In genomic region chr6:138387577-138388368, GRCh38 we compare ENCODE assay signal across 21 cellular contexts. TPM values are rescaled to one million over a fixed set of nuclear protein-coding genes. Genes with fewer than 3 reads are reported as not detected.
DNase-seq lines count a peak whose midpoint lies in the region; ATAC-seq and TF ChIP-seq lines count a peak whose summit lies in the region.
"Had no signal": no experiment of that assay in that cellular context is flagged by ENCODE, and none has a peak within 500 bp of the region (broad histone marks: within the 10 kb centered on the region; RNA-seq: fewer than 3 reads in every experiment).

No MANE protein-coding gene starts in this region.

- H3K4me3 ChIP-seq in BE2C (ENCODE audit: low read depth, low read length): no peak overlapping the region
- H3K4me3 ChIP-seq in SK-N-SH (ENCODE audit: low read depth in 2 of 2, low read length in 1 of 2): no peak overlapping the region
- H3K4me3 ChIP-seq: colonic mucosa, suprapubic skin had no signal

- H3K4me2 ChIP-seq in SK-N-SH: no peak overlapping the region
- H3K4me2 ChIP-seq: KMS-11 had no signal

- 67% methylated on average over 8 of the region's 8 CpGs for WGBS in SK-N-SH (ENCODE audit: low lambda C conversion rate)

- TF ChIP-seq EP300 in SK-N-SH (IDR thresholded peaks at IDR 0.05; ENCODE audit: borderline replicate concordance in 1 of 2, low read depth in 1 of 2, low read length in 1 of 2): no peak

- CTCF ChIA-PET in SK-N-SH (lab: Yijun Ruan, JAX): interaction anchor here (0.7 to 1.8 kb wide), 2 partner anchors 16 to 275 kb away, joined by 3 to 5 read pairs; partner anchors contain the start of gene HEBP2

- TF ChIP-seq RAD21 in SK-N-SH (IDR thresholded peaks at IDR 0.05; ENCODE audit: low read length): no peak

- POLR2A ChIA-PET in SK-N-SH (lab: Yijun Ruan, JAX): no interaction called here

- H3K27ac ChIP-seq in SK-N-SH (ENCODE audit: low read depth in 2 of 2, low read length in 1 of 2): no peak overlapping the region
- H3K27ac ChIP-seq: brain microvascular endothelial cell, colonic mucosa, KMS-11, suprapubic skin had no signal

- ATAC-seq in left lobe of liver: peak; percentile 91
- ATAC-seq in GM18502 (IDR thresholded peaks at IDR 0.05; ENCODE audit: poor library complexity, unreplicated experiment): no peak

- H3K4me1 ChIP-seq in BE2C: no peaks in the 10 kb centered on the region
- H3K4me1 ChIP-seq in SK-N-SH (ENCODE audit: control insufficient read depth in 1 of 2, insufficient read depth in 2 of 2, low read depth in 1 of 2, low read length in 1 of 2): no peaks in the 10 kb centered on the region
- H3K4me1 ChIP-seq: colonic mucosa, suprapubic skin had no signal

- TF ChIP-seq CTCF in BE2C (IDR thresholded peaks at IDR 0.05; ENCODE audit: low read depth, low read length): no peak
- TF ChIP-seq CTCF in SK-N-SH (IDR thresholded peaks at IDR 0.05): no peak

- no peaks in the 10 kb centered on the region for H4K20me1 ChIP-seq in SK-N-SH (ENCODE audit: insufficient read depth)

- no peak overlapping the region for H2AFZ ChIP-seq in SK-N-SH (ENCODE audit: low read depth)

- H3K9me2 ChIP-seq in SK-N-SH: no peaks in the 10 kb centered on the region

- H3K79me2 ChIP-seq in SK-N-SH (ENCODE audit: insufficient read depth): no peaks in the 10 kb centered on the region

- H3F3A ChIP-seq in SK-N-SH (replicated peaks; ENCODE audit: insufficient read depth): no peaks in the 10 kb centered on the region

- no peaks in the 10 kb centered on the region for H3K27me3 ChIP-seq in BE2C
- H3K27me3 ChIP-seq in SK-N-SH (ENCODE audit: insufficient read depth): no peaks in the 10 kb centered on the region; the same call in 1 of the 2 replicates
- H3K27me3 ChIP-seq: brain microvascular endothelial cell, colonic mucosa, suprapubic skin had no signal

- H3K9ac ChIP-seq in SK-N-SH: no peak overlapping the region
- H3K9ac ChIP-seq: KMS-11 had no signal

- no peaks in the 10 kb centered on the region for H3K9me3 ChIP-seq in BE2C
- H3K9me3 ChIP-seq in SK-N-SH: no peaks in the 10 kb centered on the region
- H3K9me3 ChIP-seq: colonic mucosa, suprapubic skin had no signal

- no peaks in the 10 kb centered on the region for H3K36me3 ChIP-seq in BE2C
- no peaks in the 10 kb centered on the region for H3K36me3 ChIP-seq in SK-N-SH (replicated peaks in 1 of 2; ENCODE audit: control insufficient read depth in 1 of 2, insufficient read depth in 2 of 2, low read length in 1 of 2)
- H3K36me3 ChIP-seq: brain microvascular endothelial cell, colonic mucosa, suprapubic skin had no signal

- DNase-seq in DMS153 treated with DMSO at 0.1 percent for 48 hours (lab: John Stamatoyannopoulos, UW; ENCODE audit: unreplicated experiment) (peak; percentile 62), NCI-H1105 treated with DMSO at 0.1 percent for 48 hours (lab: John Stamatoyannopoulos, UW) (peak; percentile 67), NCI-H748 treated with DMSO at 0.1 percent for 48 hours (lab: John Stamatoyannopoulos, UW) (peak; percentile 84), left lobe of liver (ENCODE audit: low spot score) (no peak), RPMI8226 (no peak), BE2C (no peak), SK-N-SH (no peak)
- DNase-seq: activated CD4-positive, alpha-beta memory T cell treated with anti-CD3 and anti-CD28 coated beads, Interleukin-2, amount 10 ng/mL, durations not matched to agents 7 days and 5 days; activated naive CD8-positive, alpha-beta T cell treated with anti-CD3 and anti-CD28 coated beads for 36 hours; brain microvascular endothelial cell; colonic mucosa; H9; midbrain; NCI-H1694; stimulated activated CD4-positive, alpha-beta T cell treated with anti-CD3 and anti-CD28 coated beads, Interleukin-12 subunit alpha, Interleukin-12 subunit beta, amount 100 ng/mL, for 4 hours; T-helper 1 cell had no signal

TF ChIP-seq in SK-N-SH, 30 proteins besides CTCF, POLR2A, EP300 and RAD21:
- TF ChIP-seq JUND (IDR thresholded peaks at IDR 0.05): no peak
- no peak for TF ChIP-seq TEAD4 (IDR thresholded peaks at IDR 0.05; ENCODE audit: borderline replicate concordance, insufficient read depth)
- no peak for TF ChIP-seq FOSL2 (IDR thresholded peaks at IDR 0.05; ENCODE audit: borderline replicate concordance, low read depth)
- TF ChIP-seq TAF1 (IDR thresholded peaks at IDR 0.05; ENCODE audit: borderline replicate concordance, low read depth, low read length): no peak
- TF ChIP-seq MEF2A (IDR thresholded peaks at IDR 0.05; ENCODE audit: borderline replicate concordance, low read depth): no peak
- no peak for TF ChIP-seq YY1 (IDR thresholded peaks at IDR 0.05; ENCODE audit: low read depth)
- no peak for TF ChIP-seq PBX3 (IDR thresholded peaks at IDR 0.05)
- TF ChIP-seq NRF1 (IDR thresholded peaks at IDR 0.05; ENCODE audit: low read depth, low read length): no peak
- no peak for TF ChIP-seq SIN3A (IDR thresholded peaks at IDR 0.05; ENCODE audit: borderline replicate concordance, low read depth, low read length)
- no peak for TF ChIP-seq FOXJ3 (CRISPR knock-in tag; IDR thresholded peaks at IDR 0.05)
- no peak for TF ChIP-seq NFIC (IDR thresholded peaks at IDR 0.05; ENCODE audit: borderline replicate concordance)
- TF ChIP-seq GATA2 (CRISPR knock-in tag; IDR thresholded peaks at IDR 0.05): no peak
- no peak for TF ChIP-seq MXI1 (IDR thresholded peaks at IDR 0.05; ENCODE audit: low read depth, low read length)
- no peak for TF ChIP-seq EZH2phosphoT487 (IDR thresholded peaks at IDR 0.05; ENCODE audit: borderline replicate concordance, low read depth)
- no peak for TF ChIP-seq USF1 (IDR thresholded peaks at IDR 0.05; ENCODE audit: borderline replicate concordance, low read depth)
- TF ChIP-seq CHD2 (IDR thresholded peaks at IDR 0.05; ENCODE audit: low read length, partially characterized antibody): no peak

RNA-seq across cellular contexts. Expression of gene SMIM28, which starts 10.1 kb away (rescaled TPM):
- total RNA-seq in left lobe of liver: not detected
- not detected for polyA plus RNA-seq in BE2C (2012; ENCODE audit: insufficient read depth, insufficient read length, low read depth)
- not detected in 2 replicates for polyA plus RNA-seq in SK-N-SH (2012; rRNA removed)
- polyA plus RNA-seq in SK-N-SH (2012; cell fraction: cytosol; rRNA removed): not detected in 2 replicates
- not detected in 2 replicates for polyA plus RNA-seq in SK-N-SH (2012; cell fraction: nucleus; rRNA removed)
- total RNA-seq: activated CD4-positive, alpha-beta memory T cell treated with anti-CD3 and anti-CD28 coated beads, Interleukin-2, amount 10 ng/mL, durations not matched to agents 7 days and 5 days; activated naive CD8-positive, alpha-beta T cell treated with anti-CD3 and anti-CD28 coated beads for 36 hours; H9; kidney epithelial cell; suprapubic skin had no signal
- polyA plus RNA-seq: neural cell had no signal

RNA-seq across cellular contexts. Expression of gene HEBP2, which starts 16.2 kb away (rescaled TPM):
- total RNA-seq in left lobe of liver: 73.4 TPM
- 55.5 TPM for polyA plus RNA-seq in BE2C (2012; ENCODE audit: insufficient read depth, insufficient read length, low read depth)
- 4.8 and 7.6 TPM in 2 replicates for polyA plus RNA-seq in SK-N-SH (2012; rRNA removed)
- polyA plus RNA-seq in SK-N-SH (2012; cell fraction: cytosol; rRNA removed): 5.1 and 5.7 TPM in 2 replicates
- polyA plus RNA-seq in SK-N-SH (2012; cell fraction: nucleus; rRNA removed): 3.9 and 6.0 TPM in 2 replicates

Comparison
In these comparisons a context has a peak if more than half of its experiments do, and no peak if none do; other contexts are left out.
1. DNase-seq: peak in DMS153 treated with DMSO at 0.1 percent for 48 hours (single experiment), NCI-H1105 treated with DMSO at 0.1 percent for 48 hours (single experiment) and NCI-H748 treated with DMSO at 0.1 percent for 48 hours (single experiment); none in left lobe of liver (single experiment), RPMI8226 (single experiment), BE2C (single experiment) and SK-N-SH (single experiment).